Comparison of ENCODE assay signal across 8 cellular contexts in the genomic region with DNA sequence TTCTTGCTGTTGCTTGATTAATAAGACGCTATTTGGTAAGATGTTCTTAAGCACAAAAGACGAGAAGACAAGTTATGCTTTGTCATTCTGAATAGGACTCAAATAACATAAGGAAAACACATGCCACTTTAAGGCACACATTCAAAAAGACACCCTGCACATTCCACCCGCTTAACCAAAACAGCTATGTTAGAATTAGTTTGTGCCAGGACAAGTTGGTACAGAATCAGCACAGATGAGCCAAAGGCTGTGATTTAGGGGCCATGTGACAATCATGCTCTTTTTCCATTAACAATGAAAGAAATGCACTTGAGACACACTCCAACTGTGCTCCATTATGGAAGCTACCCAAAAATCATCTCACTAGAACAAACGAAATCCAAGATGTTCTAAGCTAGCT. TPM values are rescaled to one million over a fixed set of nuclear protein-coding genes. Genes with fewer than 3 reads are reported as not detected.
A peak's percentile ranks its signal among the peaks of the same experiment; 100 is the strongest.
DNase-seq lines count a peak whose midpoint lies in the region; ATAC-seq, FAIRE-seq and TF ChIP-seq lines count a peak whose summit lies in the region.

No MANE protein-coding gene starts in this region.

- DNase-seq in AML-193 (lab: John Stamatoyannopoulos, UW) (peak; percentile 13 to 24), breast epithelium (ENCODE audit: low spot score in 2 of 2) (peak in 1 of 2 donors; percentile 55), SW 1271 (lab: John Stamatoyannopoulos, UW) (no peak), GM12891 (ENCODE audit: insufficient read length, low spot score) (no peak)

- intact Hi-C loops in breast epithelium (cut with DNase I; ENCODE audit: low total_unique reads): no loop called here

- H3K36me3 ChIP-seq in breast epithelium: no peaks in the 10 kb centered on the region
- H3K36me3 ChIP-seq in muscle layer of colon (ENCODE audit: insufficient read depth, low read length): no peaks in the 10 kb centered on the region

- H3K27ac Mint-ChIP-seq in IgD-negative memory B cell: peak overlapping the region; percentile 91 to 97 (median 94)

- H3K9me3 Mint-ChIP-seq in IgD-negative memory B cell: no peaks in the 10 kb centered on the region

- H3K27ac ChIP-seq in breast epithelium: peak overlapping the region; percentile 33 to 73
- peak overlapping the region; percentile 59 for H3K27ac ChIP-seq in muscle layer of colon (ENCODE audit: low read depth, low read length)

- H3K4me3 ChIP-seq in breast epithelium: peak overlapping the region in 2 of 3 donors; percentile 1 to 46
- peak overlapping the region in 1 of 2 donors; percentile 10 for H3K4me3 ChIP-seq in muscle layer of colon (ENCODE audit: low read depth in 1 of 2, low read length in 2 of 2)

- no peak overlapping the region for H3K9ac ChIP-seq in muscle layer of colon (ENCODE audit: low read length)

- peaks cover 61 to 67% (median 65%) of the 10 kb centered on the region in 3 donors for H3K4me1 Mint-ChIP-seq in IgD-negative memory B cell

- H3K36me3 Mint-ChIP-seq in IgD-negative memory B cell: peaks cover 7% of the 10 kb centered on the region

- no peak for TF ChIP-seq CTCF in breast epithelium (IDR thresholded peaks at IDR 0.05)

- TF ChIP-seq POLR2A in breast epithelium (IDR thresholded peaks at IDR 0.05) (no peak), GM12891 (IDR thresholded peaks at IDR 0.05; ENCODE audit: low read depth, low read length) (no peak)

- no peaks in the 10 kb centered on the region for H3K27me3 Mint-ChIP-seq in IgD-negative memory B cell

- ATAC-seq in esophagus mucosa: no peak
- ATAC-seq in GM19467 (IDR thresholded peaks at IDR 0.05; ENCODE audit: unreplicated experiment): no peak

- peak overlapping the region; percentile 62 to 95 (median 82) for H3K4me3 Mint-ChIP-seq in IgD-negative memory B cell

- H3K4me1 ChIP-seq in breast epithelium (peaks cover 3 to 21% of the 10 kb centered on the region in 2 donors), muscle layer of colon (ENCODE audit: insufficient read depth, low read length) (peaks cover 62% of the 10 kb centered on the region)

- no peaks in the 10 kb centered on the region for H3K9me3 ChIP-seq in breast epithelium
- no peaks in the 10 kb centered on the region for H3K9me3 ChIP-seq in muscle layer of colon (ENCODE audit: low read length)

- no peak for FAIRE-seq in GM12891 (lab: Jason Lieb, UNC)

- H3K27me3 ChIP-seq in breast epithelium (no peaks in the 10 kb centered on the region), muscle layer of colon (ENCODE audit: control insufficient read depth in 1 of 2, insufficient read depth in 2 of 2, low read length in 2 of 2) (no peaks in the 10 kb centered on the region)

TF ChIP-seq in GM12891, 5 proteins besides CTCF, POLR2A, EP300 and RAD21:
- TF ChIP-seq SPI1 (IDR thresholded peaks at IDR 0.05; ENCODE audit: low read depth, low read length) (no peak), POLR2AphosphoS5 (IDR thresholded peaks at IDR 0.05; ENCODE audit: low read depth, low read length) (no peak), POU2F2 (IDR thresholded peaks at IDR 0.05; ENCODE audit: low read depth, low read length) (no peak), TAF1 (IDR thresholded peaks at IDR 0.05; ENCODE audit: low read depth, low read length) (no peak), PAX5 (IDR thresholded peaks at IDR 0.05; ENCODE audit: insufficient read depth, low read length, severe bottlenecking) (no peak)

RNA-seq across cellular contexts. Expression of gene STARD7, which starts 3.4 kb away (rescaled TPM):
- polyA plus RNA-seq in IgD-negative memory B cell: 193 TPM
- total RNA-seq in breast epithelium: 100 to 1,000 TPM in 1 of 3 donors, 10 to 100 TPM in 2; 84.9 to 133 (median 96.3) TPM
- 66.1 TPM for total RNA-seq in esophagus mucosa
- 81.9 TPM for polyA plus RNA-seq in GM12891 (2012; ENCODE audit: low read depth, missing spikeins)

RNA-seq across cellular contexts. Expression of gene DUSP2, which starts 60.0 kb away (rescaled TPM):
- polyA plus RNA-seq in IgD-negative memory B cell: 55.6 TPM
- total RNA-seq in breast epithelium (10 to 100 TPM in 2 of 3 donors, 1 to 10 TPM in 1; 1.9 to 57.5 (median 12.8) TPM), esophagus mucosa (1.8 TPM)
- 84.2 TPM for polyA plus RNA-seq in GM12891 (2012; ENCODE audit: low read depth, missing spikeins)

Comparison
In these comparisons a context has a peak if more than half of its experiments do, and no peak if none do; other contexts are left out.
1. DNase-seq: peak in AML-193 (2 of 2); none in SW 1271 (0 of 2) and GM12891 (single experiment).